14 cellular contexts compared by ENCODE assay signal in genomic region chr5:16457451-16457850, GRCh38. TPM values are rescaled to one million over a fixed set of nuclear protein-coding genes. Genes with fewer than 3 reads are reported as not detected.
DNase-seq lines count a peak whose midpoint lies in the region; ATAC-seq and TF ChIP-seq lines count a peak whose summit lies in the region.
"Had no signal": no experiment of that assay in that cellular context is flagged by ENCODE, and none has a peak within 500 bp of the region (broad histone marks: within the 10 kb centered on the region; RNA-seq: fewer than 3 reads in every experiment).

No MANE protein-coding gene starts in this region.

- peaks cover 9 to 54% of the 10 kb centered on the region in 2 donors for H3K36me3 ChIP-seq in psoas muscle (ENCODE audit: insufficient read depth in 1 of 2, low read depth in 1 of 2)
- H3K36me3 ChIP-seq: uterus had no signal

- H3K9me3 ChIP-seq in psoas muscle, result no peaks in the 10 kb centered on the region
- H3K9me3 ChIP-seq: Peyer's patch, uterus had no signal

- H3K4me3 ChIP-seq in epithelial cell of esophagus (ENCODE audit: low read length) (no peak overlapping the region), psoas muscle (no peak overlapping the region)
- H3K4me3 ChIP-seq: cardiac muscle cell, Peyer's patch, uterus had no signal

- 35 to 53% (median 36%) methylated on average over 3 of the region's 3 CpGs for WGBS in psoas muscle, 3 donors

- peaks cover 76% of the 10 kb centered on the region for H3K4me1 Mint-ChIP-seq in activated T-cell treated with anti-CD3 and anti-CD28 coated beads, Interleukin-2, amount 50 U/mL, for 4 hours (ENCODE audit: low read depth)

- peak overlapping the region; percentile 47 for H3K27ac ChIP-seq in psoas muscle
- H3K27ac ChIP-seq: cardiac muscle cell, Peyer's patch, uterus had no signal

- no peaks in the 10 kb centered on the region for H3K27me3 ChIP-seq in psoas muscle (ENCODE audit: insufficient read depth in 3 of 3, low read length in 2 of 3)
- H3K27me3 ChIP-seq: cardiac muscle cell, Peyer's patch, uterus had no signal

- H3K4me1 ChIP-seq in psoas muscle, result peaks cover 70% of the 10 kb centered on the region

- H3K4me3 Mint-ChIP-seq in activated T-cell treated with anti-CD3 and anti-CD28 coated beads, Interleukin-2, amount 50 U/mL, for 4 hours, result peak overlapping the region; percentile 8

- peaks cover 49% of the 10 kb centered on the region for H3K36me3 Mint-ChIP-seq in activated T-cell treated with anti-CD3 and anti-CD28 coated beads, Interleukin-2, amount 50 U/mL, for 4 hours (ENCODE audit: insufficient read depth)

- intact Hi-C loops in psoas muscle (cut with DNase I), result loop anchor here in 1 of 2 donors (10.0 kb wide), 1 partner anchor 293 kb away; no protein-coding TSS in a partner anchor

- peak; percentile 14 for TF ChIP-seq CTCF in epithelial cell of esophagus (IDR thresholded peaks at IDR 0.05; ENCODE audit: insufficient read depth, low read depth, low read length, missing control alignments)
- TF ChIP-seq CTCF in psoas muscle (IDR thresholded peaks at IDR 0.05), result peak; percentile 24

- H3K9me3 Mint-ChIP-seq in activated T-cell treated with anti-CD3 and anti-CD28 coated beads, Interleukin-2, amount 50 U/mL, for 4 hours, result no peaks in the 10 kb centered on the region

- no peaks in the 10 kb centered on the region for H3K27me3 Mint-ChIP-seq in activated T-cell treated with anti-CD3 and anti-CD28 coated beads, Interleukin-2, amount 50 U/mL, for 4 hours (ENCODE audit: low read depth)

- DNase-seq in activated T-cell treated with anti-CD3 and anti-CD28 coated beads, Interleukin-2, amount 50 U/mL, for 4 hours, result no peak
- DNase-seq in activated T-cell treated with anti-CD3 and anti-CD28 coated beads for 4 hours (no peak), SK-N-DZ (ENCODE audit: low spot score) (peak; percentile 29), epithelial cell of esophagus (ENCODE audit: low read depth) (no peak), psoas muscle (no peak), NCI-H1092 (lab: John Stamatoyannopoulos, UW) (no peak), SIG-M5 (lab: John Stamatoyannopoulos, UW) (no peak)
- no peak for DNase-seq in activated CD8-positive, alpha-beta memory T cell treated with anti-CD3 and anti-CD28 coated beads, Interleukin-2, amount 50 U/mL, for 48 hours
- DNase-seq: EL, erythroblast, NCI-H226, Peyer's patch, uterus had no signal

- peak in 1 of 2 donors; percentile 10 for ATAC-seq in activated T-cell treated with anti-CD3 and anti-CD28 coated beads, Interleukin-2, amount 50 U/mL, for 4 hours
- peak in 3 of 4 donors; percentile 20 to 68 (median 66) for ATAC-seq in psoas muscle

RNA-seq across cellular contexts. Expression of gene ZNF622, which starts 8.1 kb away (rescaled TPM):
- total RNA-seq in activated T-cell treated with anti-CD3 and anti-CD28 coated beads, Interleukin-2, amount 50 U/mL, for 4 hours, result 10 to 100 TPM; 59.3 to 63.5 (median 63.4) TPM
- polyA plus RNA-seq in SK-N-DZ (2014; cell fraction: cytosol; rRNA removed), result 29.2 and 35.2 TPM in 2 replicates
- polyA plus RNA-seq in SK-N-DZ (2014; cell fraction: nucleus; rRNA removed), result 14.1 and 19.6 TPM in 2 replicates
- 10 to 100 TPM; 11.8 to 77.2 (median 24.7) TPM for total RNA-seq in psoas muscle
- 100 to 1,000 TPM in 1 of 3 donors, 10 to 100 TPM in 2; 43.5 to 142 (median 75.8) TPM for polyA plus RNA-seq in psoas muscle
